25 cellular contexts compared by ENCODE assay signal in the genomic region with DNA sequence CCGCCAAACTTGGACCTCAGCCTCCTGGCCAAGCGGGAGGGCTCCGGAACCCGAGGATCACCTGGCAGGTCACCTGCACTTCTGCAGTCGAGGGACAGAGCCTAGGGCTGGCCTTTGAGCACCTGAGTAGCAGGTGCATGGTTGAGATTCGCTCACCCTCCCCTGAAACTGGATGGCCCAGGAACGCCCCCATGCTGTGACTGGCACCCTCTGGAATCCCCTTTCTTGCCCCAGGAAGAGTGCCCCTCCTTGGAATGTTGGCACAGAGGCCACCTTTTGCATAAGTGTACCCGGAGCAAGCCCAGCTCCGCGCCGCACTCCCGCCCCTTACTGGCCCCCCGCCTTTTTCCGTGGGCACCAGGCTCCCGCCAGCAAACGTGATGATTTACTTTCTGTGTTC.
A peak's percentile ranks its signal among the peaks of the same experiment; 100 is the strongest.
DNase-seq lines count a peak whose midpoint lies in the region; ATAC-seq and TF ChIP-seq lines count a peak whose summit lies in the region.
"Had no signal": no experiment of that assay in that cellular context is flagged by ENCODE, and none has a peak within 500 bp of the region (broad histone marks: within the 10 kb centered on the region; RNA-seq: fewer than 3 reads in every experiment).

No MANE protein-coding gene starts in this region.

- H3K4me3 Mint-ChIP-seq in activated CD8-positive, alpha-beta memory T cell treated with anti-CD3 and anti-CD28 coated beads, Interleukin-2, amount 10 ng/mL, durations not matched to agents 7 days and 5 days = no peak overlapping the region
- no peak overlapping the region for H3K4me3 Mint-ChIP-seq in IgD-negative memory B cell
- H3K4me3 Mint-ChIP-seq in endodermal cell = no peak overlapping the region
- H3K4me3 Mint-ChIP-seq: activated naive CD4-positive, alpha-beta T cell treated with anti-CD3 and anti-CD28 coated beads, Interleukin-2, amount 10 ng/mL, durations not matched to agents 7 days and 5 days; CD8-positive, alpha-beta memory T cell; natural killer cell treated with Interleukin-12 subunit alpha and Interleukin-12 subunit beta and Interleukin-15 and Interleukin-18, amount 100 ng/mL, for 72 hours; T-helper 17 cell had no signal

- no peaks in the 10 kb centered on the region for H4K20me1 ChIP-seq in osteoblast (ENCODE audit: insufficient read depth, low read length)

- no peak overlapping the region for H3K4me2 ChIP-seq in osteoblast (ENCODE audit: insufficient read depth, low read length)

- no peaks in the 10 kb centered on the region for H3K4me1 Mint-ChIP-seq in activated CD8-positive, alpha-beta memory T cell treated with anti-CD3 and anti-CD28 coated beads, Interleukin-2, amount 10 ng/mL, durations not matched to agents 7 days and 5 days
- peaks cover 0 to 9% (median 0%) of the 10 kb centered on the region in 3 donors for H3K4me1 Mint-ChIP-seq in IgD-negative memory B cell
- H3K4me1 Mint-ChIP-seq in endodermal cell = peaks cover 5% of the 10 kb centered on the region
- H3K4me1 Mint-ChIP-seq: activated naive CD4-positive, alpha-beta T cell treated with anti-CD3 and anti-CD28 coated beads, Interleukin-2, amount 10 ng/mL, durations not matched to agents 7 days and 5 days; CD8-positive, alpha-beta memory T cell; T-helper 17 cell had no signal

- H3K4me1 ChIP-seq in endodermal cell (ENCODE audit: control insufficient read depth, insufficient read depth, low read length) (no peaks in the 10 kb centered on the region), osteoblast (ENCODE audit: insufficient read depth, low read length) (no peaks in the 10 kb centered on the region), SJCRH30 (no peaks in the 10 kb centered on the region)
- H3K4me1 ChIP-seq: heart left ventricle, parathyroid adenoma, transverse colon had no signal

- H3K36me3 Mint-ChIP-seq in activated CD8-positive, alpha-beta memory T cell treated with anti-CD3 and anti-CD28 coated beads, Interleukin-2, amount 10 ng/mL, durations not matched to agents 7 days and 5 days = no peaks in the 10 kb centered on the region
- peaks cover 4% of the 10 kb centered on the region for H3K36me3 Mint-ChIP-seq in IgD-negative memory B cell
- H3K36me3 Mint-ChIP-seq in endodermal cell (ENCODE audit: low read depth) = no peaks in the 10 kb centered on the region
- H3K36me3 Mint-ChIP-seq: activated naive CD4-positive, alpha-beta T cell treated with anti-CD3 and anti-CD28 coated beads, Interleukin-2, amount 10 ng/mL, durations not matched to agents 7 days and 5 days; CD8-positive, alpha-beta memory T cell had no signal

- H3K27me3 Mint-ChIP-seq in activated CD8-positive, alpha-beta memory T cell treated with anti-CD3 and anti-CD28 coated beads, Interleukin-2, amount 10 ng/mL, durations not matched to agents 7 days and 5 days = peaks cover 9% of the 10 kb centered on the region
- H3K27me3 Mint-ChIP-seq in IgD-negative memory B cell = peaks cover 5% of the 10 kb centered on the region
- H3K27me3 Mint-ChIP-seq in endodermal cell (ENCODE audit: insufficient read depth) = peaks cover 2% of the 10 kb centered on the region
- H3K27me3 Mint-ChIP-seq: T-helper 17 cell had no signal

- peaks cover 8% of the 10 kb centered on the region for H3K9me3 ChIP-seq in endodermal cell (ENCODE audit: control insufficient read depth, low read length)
- H3K9me3 ChIP-seq in osteoblast (ENCODE audit: low read depth, low read length) = no peaks in the 10 kb centered on the region
- no peaks in the 10 kb centered on the region for H3K9me3 ChIP-seq in SJCRH30 (replicated peaks)

- H3K4me3 ChIP-seq in endodermal cell (ENCODE audit: low read length) (no peak overlapping the region), osteoblast (ENCODE audit: insufficient read depth, low read length) (no peak overlapping the region), SJCRH30 (no peak overlapping the region)
- H3K4me3 ChIP-seq: heart left ventricle, SK-N-MC, transverse colon had no signal

- no peak overlapping the region for H3K27ac ChIP-seq in endodermal cell (ENCODE audit: low read depth, low read length)
- no peak overlapping the region for H3K27ac ChIP-seq in osteoblast (ENCODE audit: low read depth, low read length)
- no peak overlapping the region for H3K27ac ChIP-seq in SJCRH30
- H3K27ac ChIP-seq: epithelial cell of prostate, heart left ventricle, parathyroid adenoma, SK-N-MC, transverse colon had no signal

- no peak for TF ChIP-seq CTCF in endodermal cell (conservative IDR thresholded peaks at IDR 0.05)
- TF ChIP-seq CTCF in osteoblast (IDR thresholded peaks at IDR 0.05; ENCODE audit: extremely low read depth, low read depth, low read length) = no peak

- H3K27ac Mint-ChIP-seq in activated CD8-positive, alpha-beta memory T cell treated with anti-CD3 and anti-CD28 coated beads, Interleukin-2, amount 10 ng/mL, durations not matched to agents 7 days and 5 days = no peak overlapping the region
- H3K27ac Mint-ChIP-seq in IgD-negative memory B cell (peak overlapping the region in 2 of 3 donors; percentile 40 to 43), endodermal cell (no peak overlapping the region)
- H3K27ac Mint-ChIP-seq: activated naive CD4-positive, alpha-beta T cell treated with anti-CD3 and anti-CD28 coated beads, Interleukin-2, amount 10 ng/mL, durations not matched to agents 7 days and 5 days; natural killer cell treated with Interleukin-12 subunit alpha and Interleukin-12 subunit beta and Interleukin-15 and Interleukin-18, amount 100 ng/mL, for 72 hours had no signal

- CTCF ChIA-PET in activated CD8-positive, alpha-beta memory T cell treated with anti-CD3 and anti-CD28 coated beads, Interleukin-2, amount 10 ng/mL, durations not matched to agents 7 days and 5 days (lab: Charles Lee) = interaction anchor here (1.4 kb wide), 1 partner anchor 17 kb away, joined by 3 read pairs; no protein-coding TSS in a partner anchor

- H3K36me3 ChIP-seq in endodermal cell (ENCODE audit: control insufficient read depth, insufficient read depth, low read length) (no peaks in the 10 kb centered on the region), osteoblast (ENCODE audit: insufficient read depth, low read length) (no peaks in the 10 kb centered on the region), SJCRH30 (no peaks in the 10 kb centered on the region)
- H3K36me3 ChIP-seq: heart left ventricle, transverse colon had no signal

- peaks cover 3% of the 10 kb centered on the region for H3K9me3 Mint-ChIP-seq in activated CD8-positive, alpha-beta memory T cell treated with anti-CD3 and anti-CD28 coated beads, Interleukin-2, amount 10 ng/mL, durations not matched to agents 7 days and 5 days (ENCODE audit: low read depth)
- H3K9me3 Mint-ChIP-seq in IgD-negative memory B cell (peaks cover 0 to 3% (median 0%) of the 10 kb centered on the region in 3 donors), endodermal cell (peaks cover 9% of the 10 kb centered on the region)
- H3K9me3 Mint-ChIP-seq: activated naive CD4-positive, alpha-beta T cell treated with anti-CD3 and anti-CD28 coated beads, Interleukin-2, amount 10 ng/mL, durations not matched to agents 7 days and 5 days had no signal

- H3K27me3 ChIP-seq in endodermal cell (ENCODE audit: control insufficient read depth, insufficient read depth, low read length, poor library complexity, severe bottlenecking) = no peaks in the 10 kb centered on the region
- H3K27me3 ChIP-seq in osteoblast (ENCODE audit: insufficient read depth, low read length) = no peaks in the 10 kb centered on the region
- H3K27me3 ChIP-seq in SJCRH30 = peaks cover 42% of the 10 kb centered on the region
- H3K27me3 ChIP-seq: heart left ventricle, transverse colon had no signal

- H3K9ac ChIP-seq in endodermal cell (ENCODE audit: extremely low read depth, low read length, poor library complexity, severe bottlenecking) = no peak overlapping the region
- H3K9ac ChIP-seq: parathyroid adenoma had no signal

- 94% methylated on average over 16 of the region's 16 CpGs for WGBS in endodermal cell (ENCODE audit: insufficient coverage in 1 of 2, insufficient read length in 1 of 2), 2 experiments

- no peak overlapping the region for H2AFZ ChIP-seq in osteoblast (ENCODE audit: low read length)
- H2AFZ ChIP-seq: parathyroid adenoma had no signal

- DNase-seq in activated CD8-positive, alpha-beta memory T cell treated with anti-CD3 and anti-CD28 coated beads, Interleukin-2, amount 10 ng/mL, durations not matched to agents 7 days and 5 days = peak; percentile 4
- DNase-seq in activated CD8-positive, alpha-beta memory T cell treated with anti-CD3 and anti-CD28 coated beads for 24 hours = no peak
- DNase-seq in endodermal cell (peak; percentile 42), osteoblast (ENCODE audit: insufficient read length, low spot score, missing footprints) (peak; percentile 29), iPS-NIHi11 (ENCODE audit: low spot score) (no peak), SJCRH30 (no peak)
- no peak for DNase-seq in stimulated activated CD4-positive, alpha-beta T cell treated with anti-CD3 and anti-CD28 coated beads, Interleukin-4, amount 100 ng/mL, for 24 hours
- DNase-seq: activated CD4-positive, alpha-beta T cell treated with anti-CD3 and anti-CD28 coated beads, Interleukin-2, amount 50 U/mL, for 4 hours; activated naive CD4-positive, alpha-beta T cell treated with anti-CD3 and anti-CD28 coated beads, Interleukin-2, amount 10 ng/mL, durations not matched to agents 7 days and 5 days; CD8-positive, alpha-beta memory T cell; central memory CD4-positive, alpha-beta T cell; DMS153; HCEC 1CT; left colon; NCI-H1092; NCI-H2081; NCI-H226; T-helper 17 cell; transverse colon had no signal

- no peak for ATAC-seq in activated CD8-positive, alpha-beta memory T cell treated with anti-CD3 and anti-CD28 coated beads, Interleukin-2, amount 10 ng/mL, durations not matched to agents 7 days and 5 days
- ATAC-seq: heart left ventricle; left colon; natural killer cell treated with Interleukin-12 subunit alpha and Interleukin-12 subunit beta and Interleukin-15 and Interleukin-18, amount 100 ng/mL, for 72 hours; T-helper 17 cell had no signal

- H3K79me2 ChIP-seq in osteoblast (ENCODE audit: insufficient read depth, low read length) = no peaks in the 10 kb centered on the region
- H3K79me2 ChIP-seq: parathyroid adenoma had no signal

Comparison
In these comparisons a context has a peak if more than half of its experiments do, and no peak if none do; other contexts are left out.
1. DNase-seq: peak in activated CD8-positive, alpha-beta memory T cell treated with anti-CD3 and anti-CD28 coated beads, Interleukin-2, amount 10 ng/mL, durations not matched to agents 7 days and 5 days (single experiment), endodermal cell (single experiment) and osteoblast (single experiment); none in activated CD8-positive, alpha-beta memory T cell treated with anti-CD3 and anti-CD28 coated beads for 24 hours (single experiment), iPS-NIHi11 (single experiment), SJCRH30 (0 of 2) and stimulated activated CD4-positive, alpha-beta T cell treated with anti-CD3 and anti-CD28 coated beads, Interleukin-4, amount 100 ng/mL, for 24 hours (single experiment).
2. H3K27ac Mint-ChIP-seq: peak in IgD-negative memory B cell (2 of 3); none in activated CD8-positive, alpha-beta memory T cell treated with anti-CD3 and anti-CD28 coated beads, Interleukin-2, amount 10 ng/mL, durations not matched to agents 7 days and 5 days (single experiment) and endodermal cell (single experiment).